ENCODE assay signal across 15 cellular contexts in the genomic region with DNA sequence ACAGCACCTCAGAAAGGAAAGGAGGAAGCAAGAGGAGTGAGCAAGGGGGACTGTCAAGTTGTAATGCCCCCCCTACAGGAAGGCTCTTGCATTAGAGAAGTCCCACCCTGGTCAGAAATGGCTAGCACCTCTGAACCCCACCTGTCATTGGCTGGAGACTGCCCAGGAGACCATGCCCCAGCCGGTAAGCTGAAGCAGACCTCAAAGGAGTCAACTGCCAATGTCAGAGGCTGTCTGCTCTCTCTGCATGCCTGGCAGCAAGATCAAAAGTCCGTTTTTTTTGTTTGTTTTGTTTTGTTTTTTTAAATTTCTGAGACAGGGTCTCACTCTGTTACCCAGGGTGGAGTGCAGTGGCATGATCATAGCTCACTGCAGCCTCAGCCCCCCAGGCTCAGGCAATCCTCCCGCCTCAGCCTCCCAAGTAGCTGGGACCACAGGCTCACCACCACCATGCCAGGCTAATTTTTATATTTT. TPM values are rescaled to one million over a fixed set of nuclear protein-coding genes. Genes with fewer than 3 reads are reported as not detected.
A peak's percentile ranks its signal among the peaks of the same experiment; 100 is the strongest.
DNase-seq lines count a peak whose midpoint lies in the region; ATAC-seq and TF ChIP-seq lines count a peak whose summit lies in the region.
"Had no signal": no experiment of that assay in that cellular context is flagged by ENCODE, and none has a peak within 500 bp of the region (broad histone marks: within the 10 kb centered on the region; RNA-seq: fewer than 3 reads in every experiment).

No MANE protein-coding gene starts in this region.

- H3K4me3 ChIP-seq in BE2C (ENCODE audit: low read depth, low read length) (no peak overlapping the region), astrocyte of the spinal cord (ENCODE audit: low read depth, low read length) (no peak overlapping the region)

- H3K36me3 ChIP-seq in BE2C, result no peaks in the 10 kb centered on the region

- no peaks in the 10 kb centered on the region for H4K20me1 ChIP-seq in H9 (ENCODE audit: control insufficient read depth, insufficient read depth, insufficient read length)

- no peak overlapping the region; a peak in 1 of 5 replicates for H3K4me3 Mint-ChIP-seq in H9
- H3K4me3 Mint-ChIP-seq: neural crest cell had no signal

- H3K23ac ChIP-seq in H9 (ENCODE audit: insufficient read length, low read depth, low read length), result no peak overlapping the region

- no peak overlapping the region for H3T11ph ChIP-seq in H9 (ENCODE audit: low read length)

- no peak overlapping the region for H4K91ac ChIP-seq in H9 (ENCODE audit: insufficient read length, low read depth, low read length)

- no peak overlapping the region for H2AFZ ChIP-seq in H9 (ENCODE audit: low read length)

- WGBS in H9 (ENCODE audit: extremely low coverage, insufficient read length, low lambda C conversion rate), result no CpG with 5 or more reads among the region's 3 CpGs

- no peaks in the 10 kb centered on the region for H3K79me1 ChIP-seq in H9 (ENCODE audit: insufficient read depth, low read depth, low read length, poor library complexity, severe bottlenecking)

- H3K4me1 Mint-ChIP-seq in H9, result peaks cover 7 to 25% of the 10 kb centered on the region in 2 experiments
- H3K4me1 Mint-ChIP-seq: neural crest cell had no signal

- H3K27ac ChIP-seq in H9 (ENCODE audit: insufficient read length, low read depth, low read length), result no peak overlapping the region

- H4K5ac ChIP-seq in H9 (ENCODE audit: insufficient read length, low read depth, low read length), result no peak overlapping the region

- H3K4me1 ChIP-seq in BE2C, result peaks cover 15% of the 10 kb centered on the region
- H3K4me1 ChIP-seq in H9 (ENCODE audit: insufficient read depth, low read length), result no peaks in the 10 kb centered on the region; the same call in 1 of the 2 replicates

- H2AK5ac ChIP-seq in H9 (ENCODE audit: insufficient read length, low read length), result no peak overlapping the region

- no peak overlapping the region for H4K8ac ChIP-seq in H9 (replicated peaks; ENCODE audit: insufficient read length, low read depth, low read length)

- no peak overlapping the region for H2BK5ac ChIP-seq in H9 (ENCODE audit: insufficient read length, low read length)

- H3K9me3 Mint-ChIP-seq in H9, result no peaks in the 10 kb centered on the region
- H3K9me3 Mint-ChIP-seq: neural crest cell had no signal

- H3K23me2 ChIP-seq in H9 (ENCODE audit: insufficient read length, low read depth, low read length, poor library complexity, severe bottlenecking), result no peaks in the 10 kb centered on the region

- no peak overlapping the region for H3K4ac ChIP-seq in H9 (ENCODE audit: low read depth, low read length)

- DNase-seq in BE2C, result no peak
- DNase-seq in H9, result no peak
- DNase-seq in astrocyte of the spinal cord (ENCODE audit: low read depth, low spot score), result no peak
- peak; percentile 43 for DNase-seq in myocyte (ENCODE audit: low read depth)
- DNase-seq in omental fat pad (ENCODE audit: low spot score), result no peak
- DNase-seq in activated CD8-positive, alpha-beta memory T cell treated with anti-CD3 and anti-CD28 coated beads for 24 hours, result no peak
- DNase-seq in DMS114 treated with DMSO at 0.1 percent for 48 hours (lab: John Stamatoyannopoulos, UW; ENCODE audit: unreplicated experiment), result no peak
- DNase-seq in NCI-H2029 treated with DMSO at 0.1 percent for 48 hours (lab: John Stamatoyannopoulos, UW), result no peak
- DNase-seq: activated T-cell treated with anti-CD3 and anti-CD28 coated beads, Interleukin-2, amount 50 U/mL, for 48 hours; central memory CD4-positive, alpha-beta T cell; DMS79 treated with DMSO at 0.1 percent for 48 hours; hypothalamus had no signal

- H2BK20ac ChIP-seq in H9 (ENCODE audit: low read depth, low read length, poor library complexity, severe bottlenecking), result no peak overlapping the region

- no peak overlapping the region for H2BK12ac ChIP-seq in H9 (ENCODE audit: insufficient read length, low read depth, low read length)

- no peak overlapping the region for H3K56ac ChIP-seq in H9 (ENCODE audit: insufficient read length, low read depth, low read length)

- ATAC-seq in omental fat pad (ENCODE audit: low FRiP score), result no peak

- no peak overlapping the region for H3K27ac Mint-ChIP-seq in H9

- no peak overlapping the region for H2BK15ac ChIP-seq in H9 (ENCODE audit: low read depth, low read length)

- no peak overlapping the region for H2BK120ac ChIP-seq in H9 (ENCODE audit: low read depth, low read length, poor library complexity, severe bottlenecking)

- no peaks in the 10 kb centered on the region for H3K79me2 ChIP-seq in H9 (ENCODE audit: insufficient read depth, low read length)

- no peak overlapping the region for H3K14ac ChIP-seq in H9 (ENCODE audit: insufficient read depth, low read length)

- 0 out of 2 replicates have a peak, but pooled peaks have one; percentile 13 for TF ChIP-seq CTCF in BE2C (IDR thresholded peaks at IDR 0.05; ENCODE audit: low read depth, low read length)
- TF ChIP-seq CTCF in H9 (conservative IDR thresholded peaks at IDR 0.05), result peak; percentile 22; the same call in 2 of the 3 replicates
- peak; percentile 18 for TF ChIP-seq CTCF in astrocyte of the spinal cord (IDR thresholded peaks at IDR 0.05; ENCODE audit: low read depth, low read length)
- no peak for TF ChIP-seq CTCF in omental fat pad (IDR thresholded peaks at IDR 0.05)

- H3K9me3 ChIP-seq in BE2C (no peaks in the 10 kb centered on the region), H9 (ENCODE audit: control insufficient read depth, low read depth, low read length) (no peaks in the 10 kb centered on the region)

- H3K36me3 Mint-ChIP-seq in H9 (ENCODE audit: insufficient read depth in 1 of 3, low read depth in 3 of 3), result no peaks in the 10 kb centered on the region; a peak in 1 of 7 replicates

- H3K4me2 ChIP-seq in H9 (ENCODE audit: insufficient read depth, insufficient read length, low read length), result no peak overlapping the region

- no peak overlapping the region for H3K9ac ChIP-seq in H9 (ENCODE audit: extremely low read depth, insufficient read length, low read length)

- no peaks in the 10 kb centered on the region for H3K27me3 ChIP-seq in BE2C
- H3K27me3 ChIP-seq in H9 (ENCODE audit: insufficient read depth, low read length), result peaks cover under 1% of the 10 kb centered on the region; the same call in 1 of the 2 replicates

- peaks cover 40% of the 10 kb centered on the region for H3K27me3 Mint-ChIP-seq in H9 (ENCODE audit: low read depth)

- in situ Hi-C loops in astrocyte of the spinal cord (cut with HindIII; ENCODE audit: low sequenced_read_pairs), result no loop called here

- H3K18ac ChIP-seq in H9 (ENCODE audit: insufficient read length, low read depth, low read length), result no peak overlapping the region

RNA-seq across cellular contexts. Expression of a gene that starts 8.1 kb away (rescaled TPM):
- 14.5 TPM for polyA plus RNA-seq in BE2C (2012; ENCODE audit: insufficient read depth, insufficient read length, low read depth)
- 1.2 and 2.2 TPM in 2 replicates for total RNA-seq in H9 (2021)
- 25.8 and 28.6 TPM in 2 replicates for total RNA-seq in myocyte
- polyA plus RNA-seq in myocyte (2012), result 8.1 TPM
- total RNA-seq in omental fat pad, result 100 to 1,000 TPM in 1 of 4 donors, 10 to 100 TPM in 3; 12.2 to 113 (median 46.2) TPM

RNA-seq across cellular contexts. Expression of a gene that starts 37.3 kb away (rescaled TPM):
- not detected for polyA plus RNA-seq in BE2C (2012; ENCODE audit: insufficient read depth, insufficient read length, low read depth)
- total RNA-seq in H9 (2021) (14.2 and 15.9 TPM in 2 replicates), myocyte (not detected in 2 replicates), omental fat pad (under 1 TPM in 1 of 4 donors, not detected in 3; 0.46 TPM)
- not detected for polyA plus RNA-seq in myocyte (2012)
- total RNA-seq: neural crest cell; T-helper 2 cell treated with Interferon-gamma antibody and Interleukin-4, amounts not matched to agents 100 ng/mL and 5 ng/mL, for 36 hours had no signal

RNA-seq across cellular contexts. Expression of a gene that starts 41.4 kb away (rescaled TPM):
- 0.28 TPM for polyA plus RNA-seq in BE2C (2012; ENCODE audit: insufficient read depth, insufficient read length, low read depth)
- total RNA-seq in H9 (2021) (not detected in 2 replicates), myocyte (5.0 and 6.1 TPM in 2 replicates), omental fat pad (not detected)
- polyA plus RNA-seq in myocyte (2012), result 5.7 TPM
- total RNA-seq: neural crest cell; T-helper 2 cell treated with Interferon-gamma antibody and Interleukin-4, amounts not matched to agents 100 ng/mL and 5 ng/mL, for 36 hours; urinary bladder had no signal
- polyA plus RNA-seq: urinary bladder had no signal

Comparison
In these comparisons a context has a peak if more than half of its experiments do, and no peak if none do; other contexts are left out.
1. CTCF ChIP-seq: peak in BE2C (single experiment), H9 (single experiment) and astrocyte of the spinal cord (single experiment); none in omental fat pad (0 of 3).
2. RNA of a gene that starts 37.3 kb away (total RNA-seq): 14.2 to 15.9 TPM in H9; not detected in myocyte and 0.46 TPM in omental fat pad; every median in the first group is over 10 times any median in the second.